In the genomic region with DNA sequence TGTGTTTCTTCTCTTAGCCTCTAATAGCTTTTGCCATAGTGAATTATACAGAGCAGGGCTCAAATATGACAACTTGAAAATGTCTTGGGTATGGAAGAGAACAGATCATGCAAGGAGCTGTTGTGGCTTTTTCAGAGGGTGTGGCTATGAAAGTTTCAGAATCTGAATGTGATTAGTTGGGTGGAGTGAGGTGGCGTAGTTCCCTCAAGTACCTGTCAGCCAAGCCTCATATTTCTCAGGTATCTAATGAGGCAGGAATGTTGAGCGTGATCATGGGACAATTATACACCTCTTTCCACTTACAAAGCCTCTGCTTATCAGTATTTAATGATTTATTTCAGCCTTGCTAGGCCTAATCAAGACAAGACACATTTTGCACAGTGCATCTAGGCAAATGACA, we compare ENCODE assay signal across 17 cellular contexts.
A peak's percentile ranks its signal among the peaks of the same experiment; 100 is the strongest.
DNase-seq lines count a peak whose midpoint lies in the region; ATAC-seq and TF ChIP-seq lines count a peak whose summit lies in the region.
"Had no signal": no experiment of that assay in that cellular context is flagged by ENCODE, and none has a peak within 500 bp of the region (broad histone marks: within the 10 kb centered on the region; RNA-seq: fewer than 3 reads in every experiment).

No MANE protein-coding gene starts in this region.

- no peaks in the 10 kb centered on the region for H3K36me3 ChIP-seq in HCT116 (ENCODE audit: control insufficient read depth in 1 of 2, insufficient read depth in 2 of 2, low read length in 2 of 2)
- no peaks in the 10 kb centered on the region for H3K36me3 ChIP-seq in mammary epithelial cell (ENCODE audit: insufficient read depth, low read length)
- no peaks in the 10 kb centered on the region for H3K36me3 ChIP-seq in osteoblast (ENCODE audit: insufficient read depth, low read length)
- no peaks in the 10 kb centered on the region for H3K36me3 ChIP-seq in spleen
- H3K36me3 ChIP-seq: MG63, Peyer's patch had no signal

- H3K9ac ChIP-seq in HCT116 (ENCODE audit: low read length) (no peak overlapping the region), mammary epithelial cell (ENCODE audit: insufficient read depth, low read length) (no peak overlapping the region)

- H3K4me2 ChIP-seq in HCT116 (ENCODE audit: low read length), result no peak overlapping the region
- H3K4me2 ChIP-seq in mammary epithelial cell (ENCODE audit: insufficient read depth, low read depth, low read length), result no peak overlapping the region
- H3K4me2 ChIP-seq in osteoblast (ENCODE audit: insufficient read depth, low read length), result no peak overlapping the region
- H3K4me2 ChIP-seq: A549 had no signal

- no peak for TF ChIP-seq CTCF in HCT116 (IDR thresholded peaks at IDR 0.05 in 2 of 3, conservative IDR thresholded peaks at IDR 0.05 in 1 of 3; ENCODE audit: borderline replicate concordance in 1 of 3, insufficient read depth in 1 of 3, low read depth in 2 of 3, low read length in 2 of 3)
- no peak for TF ChIP-seq CTCF in mammary epithelial cell (conservative IDR thresholded peaks at IDR 0.05 in 1 of 2, IDR thresholded peaks at IDR 0.05 in 1 of 2; ENCODE audit: extremely low read depth in 1 of 2, insufficient read depth in 1 of 2, low read depth in 1 of 2, low read length in 2 of 2)
- no peak for TF ChIP-seq CTCF in osteoblast (IDR thresholded peaks at IDR 0.05; ENCODE audit: extremely low read depth, low read depth, low read length)
- TF ChIP-seq CTCF in spleen (IDR thresholded peaks at IDR 0.05 in 8 of 11, conservative IDR thresholded peaks at IDR 0.05 in 3 of 11), result no peak

- TF ChIP-seq RAD21 in HCT116 (IDR thresholded peaks at IDR 0.05; ENCODE audit: low read depth), result no peak

- H4K20me1 ChIP-seq in HCT116 (ENCODE audit: insufficient read depth) (no peaks in the 10 kb centered on the region), mammary epithelial cell (ENCODE audit: insufficient read depth, low read length) (no peaks in the 10 kb centered on the region), osteoblast (ENCODE audit: insufficient read depth, low read length) (no peaks in the 10 kb centered on the region)

- DNase-seq in HCT116 (ENCODE audit: low read depth, low spot score) (no peak), mammary epithelial cell (peak; percentile 64), kidney tubule cell (ENCODE audit: low spot score) (peak; percentile 70), osteoblast (ENCODE audit: insufficient read length, low spot score, missing footprints) (peak; percentile 15), spleen (no peak), DMS 273 treated with DMSO at 0.1 percent for 48 hours (lab: John Stamatoyannopoulos, UW) (no peak), left cardiac atrium (no peak), pons (ENCODE audit: low spot score) (no peak)
- DNase-seq: KG1, MG63, NCI-H187 treated with DMSO at 0.1 percent for 48 hours, NCI-H2171, NCI-H446 treated with DMSO at 0.1 percent for 48 hours, SHP77 had no signal

- no peak overlapping the region for H3K27ac ChIP-seq in HCT116 (ENCODE audit: low read depth, low read length)
- no peak overlapping the region for H3K27ac ChIP-seq in mammary epithelial cell (ENCODE audit: insufficient read depth, low read depth, low read length)
- no peak overlapping the region for H3K27ac ChIP-seq in osteoblast (ENCODE audit: low read depth, low read length)
- no peak overlapping the region for H3K27ac ChIP-seq in spleen
- H3K27ac ChIP-seq: A549, C4-2B had no signal

- H3K9me3 ChIP-seq in HCT116 (ENCODE audit: control insufficient read depth in 1 of 2, insufficient read depth in 1 of 2, low read depth in 1 of 2, low read length in 2 of 2) (no peaks in the 10 kb centered on the region), mammary epithelial cell (replicated peaks; ENCODE audit: insufficient read depth, low read length) (no peaks in the 10 kb centered on the region), osteoblast (ENCODE audit: low read depth, low read length) (no peaks in the 10 kb centered on the region), spleen (peaks cover 0 to 45% (median 16%) of the 10 kb centered on the region in 8 donors)
- H3K9me3 ChIP-seq: Peyer's patch had no signal

- in situ Hi-C loops in mammary epithelial cell (cut with MboI; ENCODE audit: low sequenced_read_pairs in 2 of 2), result no loop called here

- dilution Hi-C loops in mammary epithelial cell (cut with HindIII; ENCODE audit: low sequenced_read_pairs), result no loop called here

- H3K4me3 ChIP-seq in HCT116 (replicated peaks in 1 of 2; ENCODE audit: low read depth in 1 of 2, low read length in 2 of 2) (no peak overlapping the region), mammary epithelial cell (replicated peaks in 1 of 3; ENCODE audit: insufficient read depth in 1 of 3, low read depth in 2 of 3, low read length in 3 of 3) (no peak overlapping the region), osteoblast (ENCODE audit: insufficient read depth, low read length) (no peak overlapping the region), spleen (no peak overlapping the region)
- H3K4me3 ChIP-seq: A549, MG63, Peyer's patch had no signal

- H3K9me2 ChIP-seq in HCT116 (ENCODE audit: insufficient read depth), result no peaks in the 10 kb centered on the region

- TF ChIP-seq POLR2A in HCT116 (IDR thresholded peaks at IDR 0.05; ENCODE audit: borderline replicate concordance, extremely low read depth, insufficient read depth, insufficient read length) (no peak), spleen (IDR thresholded peaks at IDR 0.05) (no peak)

- RAD21 ChIA-PET in HCT116 (lab: Charles Lee; ENCODE audit: low non-redundant PET in 1 of 2, low total read pairs in 2 of 2, uncharacterized antibody in 2 of 2, unreplicated experiment in 2 of 2), result no interaction called here

- H2AFZ ChIP-seq in HCT116 (ENCODE audit: low read depth, low read length, poor library complexity, severe bottlenecking) (peak overlapping the region; percentile 13), mammary epithelial cell (ENCODE audit: low read depth, low read length) (no peak overlapping the region), osteoblast (ENCODE audit: low read length) (no peak overlapping the region)

- POLR2A ChIA-PET in HCT116 (lab: Charles Lee), result no interaction called here

- BruUV-seq in HCT116 (replicated peaks; lab: Mats Ljungman, UMichigan) (no TSS peak), mammary epithelial cell (replicated peaks; lab: Mats Ljungman, UMichigan) (no TSS peak)

- H3K4me1 ChIP-seq in HCT116 (ENCODE audit: control insufficient read depth in 1 of 2, insufficient read depth in 2 of 2, low read length in 2 of 2) (peaks cover 17 to 35% of the 10 kb centered on the region in 2 experiments), mammary epithelial cell (ENCODE audit: insufficient read depth, low read length) (peaks cover 23% of the 10 kb centered on the region), osteoblast (ENCODE audit: insufficient read depth, low read length) (peaks cover 11% of the 10 kb centered on the region), spleen (peaks cover 0 to 8% (median 5%) of the 10 kb centered on the region in 6 donors)

- H3K79me2 ChIP-seq in HCT116 (ENCODE audit: insufficient read depth, low read length) (no peaks in the 10 kb centered on the region), mammary epithelial cell (ENCODE audit: insufficient read depth, low read length) (no peaks in the 10 kb centered on the region), osteoblast (ENCODE audit: insufficient read depth, low read length) (no peaks in the 10 kb centered on the region)

- intact Hi-C loops in HCT116 (cut with micrococcal nuclease) (no loop called here), mammary epithelial cell (cut with micrococcal nuclease) (loop anchor here (5.0 kb wide), 1 partner anchor 108 kb away; no protein-coding TSS in a partner anchor), spleen (cut with DNase I; ENCODE audit: low total_unique reads) (no loop called here), left cardiac atrium (cut with DNase I) (no loop called here)

- ATAC-seq in HCT116 (no peak), left cardiac atrium (no peak)
- ATAC-seq: A549 had no signal

- H3K27me3 ChIP-seq in HCT116 (ENCODE audit: insufficient read depth, low read length) (no peaks in the 10 kb centered on the region), mammary epithelial cell (ENCODE audit: insufficient read depth, low read length) (no peaks in the 10 kb centered on the region), osteoblast (ENCODE audit: insufficient read depth, low read length) (no peaks in the 10 kb centered on the region), spleen (replicated peaks in 1 of 7) (no peaks in the 10 kb centered on the region)
- H3K27me3 ChIP-seq: MG63, Peyer's patch had no signal

- CTCF ChIA-PET in HCT116 (lab: Charles Lee), result no interaction called here
- CTCF ChIA-PET in mammary epithelial cell (lab: Charles Lee; ENCODE audit: low non-redundant PET), result no interaction called here

- 65% methylated on average over 2 of the region's 2 CpGs for WGBS in mammary epithelial cell (ENCODE audit: low coverage, missing lambda C conversion rate)
- 82 to 95% (median 88%) methylated on average over 2 of the region's 2 CpGs for WGBS in spleen, 5 donors

TF ChIP-seq in HCT116, 20 proteins besides CTCF, POLR2A, EP300 and RAD21:
- no peak for TF ChIP-seq SIN3A (IDR thresholded peaks at IDR 0.05; ENCODE audit: low read depth)
- 0 out of 2 replicates have a peak, but pooled peaks have one; percentile 9 for TF ChIP-seq SP1 (IDR thresholded peaks at IDR 0.05; ENCODE audit: low read depth)

Comparison
In these comparisons a context has a peak if more than half of its experiments do, and no peak if none do; other contexts are left out.
1. DNase-seq: peak in mammary epithelial cell (single experiment), kidney tubule cell (single experiment) and osteoblast (single experiment); none in HCT116 (single experiment), spleen (single experiment), DMS 273 treated with DMSO at 0.1 percent for 48 hours (single experiment), left cardiac atrium (single experiment) and pons (single experiment).